In genomic region chr3:163953526-163953925, GRCh38 we compare ENCODE assay signal across 16 cellular contexts.
DNase-seq lines count a peak whose midpoint lies in the region; ATAC-seq and TF ChIP-seq lines count a peak whose summit lies in the region.
"Had no signal": no experiment of that assay in that cellular context is flagged by ENCODE, and none has a peak within 500 bp of the region (broad histone marks: within the 10 kb centered on the region; RNA-seq: fewer than 3 reads in every experiment).

No MANE protein-coding gene starts in this region.

- no peaks in the 10 kb centered on the region for H3K9me3 Mint-ChIP-seq in endodermal cell

- H3K4me3 Mint-ChIP-seq in endodermal cell, result no peak overlapping the region
- H3K4me3 Mint-ChIP-seq: B cell; CD4-positive, alpha-beta T cell; HFFc6 had no signal

- H3K18ac ChIP-seq in mesenchymal stem cell (ENCODE audit: low read depth in 1 of 2, low read length in 2 of 2), result no peak overlapping the region

- no peak overlapping the region for H3K4ac ChIP-seq in mesenchymal stem cell (ENCODE audit: low read depth in 1 of 2, low read length in 2 of 2)

- intact Hi-C loops in upper lobe of right lung (cut with DNase I) (no loop called here), left colon (cut with DNase I, micrococcal nuclease) (no loop called here)

- H3K4me3 ChIP-seq in endodermal cell (ENCODE audit: low read length) (no peak overlapping the region), mesenchymal stem cell (ENCODE audit: insufficient read depth in 1 of 2, low read depth in 1 of 2, low read length in 2 of 2) (no peak overlapping the region), upper lobe of right lung (no peak overlapping the region)
- H3K4me3 ChIP-seq: GM12878 had no signal

- no peak overlapping the region for H2BK12ac ChIP-seq in mesenchymal stem cell (ENCODE audit: low read length in 2 of 2)

- no peak overlapping the region for H2BK5ac ChIP-seq in mesenchymal stem cell (ENCODE audit: low read depth, low read length, poor library complexity, severe bottlenecking)

- H2AFZ ChIP-seq in mesenchymal stem cell (ENCODE audit: low read depth, low read length), result no peak overlapping the region

- H3K27me3 Mint-ChIP-seq in endodermal cell (ENCODE audit: insufficient read depth), result no peaks in the 10 kb centered on the region
- H3K27me3 Mint-ChIP-seq: B cell; CD4-positive, alpha-beta T cell had no signal

- H2AK5ac ChIP-seq in mesenchymal stem cell (ENCODE audit: low read length, severe bottlenecking), result no peak overlapping the region

- no peak overlapping the region for H3K14ac ChIP-seq in mesenchymal stem cell (ENCODE audit: low read length in 2 of 2)

- no peaks in the 10 kb centered on the region for H3K79me1 ChIP-seq in mesenchymal stem cell (replicated peaks; ENCODE audit: low read length, poor library complexity, severe bottlenecking)

- H2BK15ac ChIP-seq in mesenchymal stem cell (ENCODE audit: low read depth, poor library complexity, severe bottlenecking), result no peak overlapping the region

- no peaks in the 10 kb centered on the region for H3K4me1 ChIP-seq in endodermal cell (ENCODE audit: control insufficient read depth, insufficient read depth, low read length)
- H3K4me1 ChIP-seq in mesenchymal stem cell (ENCODE audit: control insufficient read depth, insufficient read depth, low read depth, low read length), result no peaks in the 10 kb centered on the region
- H3K4me1 ChIP-seq in upper lobe of right lung, result no peaks in the 10 kb centered on the region

- TF ChIP-seq CTCF in endodermal cell (conservative IDR thresholded peaks at IDR 0.05) (no peak), upper lobe of right lung (IDR thresholded peaks at IDR 0.05) (no peak)

- peak overlapping the region; percentile 2 for H4K91ac ChIP-seq in mesenchymal stem cell (ENCODE audit: low read length)

- H3K23ac ChIP-seq in mesenchymal stem cell (ENCODE audit: low read length in 2 of 2), result no peak overlapping the region

- WGBS in endodermal cell (ENCODE audit: insufficient coverage in 1 of 2, insufficient read length in 1 of 2), 2 experiments, result 69 to 95% methylated on average over 4 to 9 of the region's 9 CpGs
- 81% methylated on average over 9 of the region's 9 CpGs for WGBS in mesenchymal stem cell

- ATAC-seq in upper lobe of right lung (peak; percentile 42), left colon (no peak)
- ATAC-seq: GM12878, HepG2 had no signal

- H3K27ac ChIP-seq in endodermal cell (ENCODE audit: low read depth, low read length), result no peak overlapping the region
- no peak overlapping the region for H3K27ac ChIP-seq in mesenchymal stem cell (ENCODE audit: low read length, poor library complexity, severe bottlenecking)
- no peak overlapping the region for H3K27ac ChIP-seq in upper lobe of right lung

- no peaks in the 10 kb centered on the region for H3K4me1 Mint-ChIP-seq in endodermal cell
- H3K4me1 Mint-ChIP-seq: B cell had no signal

- no peaks in the 10 kb centered on the region for H3K27me3 ChIP-seq in endodermal cell (ENCODE audit: control insufficient read depth, insufficient read depth, low read length, poor library complexity, severe bottlenecking)
- H3K27me3 ChIP-seq in mesenchymal stem cell (ENCODE audit: control insufficient read depth in 1 of 2, insufficient read depth in 1 of 2, low read length in 2 of 2), result no peaks in the 10 kb centered on the region
- no peaks in the 10 kb centered on the region for H3K27me3 ChIP-seq in upper lobe of right lung

- H3K9ac ChIP-seq in endodermal cell (ENCODE audit: extremely low read depth, low read length, poor library complexity, severe bottlenecking) (no peak overlapping the region), mesenchymal stem cell (ENCODE audit: low read length) (no peak overlapping the region)

- no peaks in the 10 kb centered on the region for H3K36me3 Mint-ChIP-seq in endodermal cell (ENCODE audit: low read depth)

- H3K36me3 ChIP-seq in endodermal cell (ENCODE audit: control insufficient read depth, insufficient read depth, low read length) (no peaks in the 10 kb centered on the region), mesenchymal stem cell (ENCODE audit: control insufficient read depth in 1 of 2, insufficient read depth in 2 of 2, low read depth in 1 of 2, low read length in 2 of 2) (no peaks in the 10 kb centered on the region), upper lobe of right lung (no peaks in the 10 kb centered on the region)

- no peaks in the 10 kb centered on the region for H3K9me3 ChIP-seq in endodermal cell (ENCODE audit: control insufficient read depth, low read length)
- no peaks in the 10 kb centered on the region for H3K9me3 ChIP-seq in mesenchymal stem cell (ENCODE audit: control insufficient read depth, low read length)
- no peaks in the 10 kb centered on the region for H3K9me3 ChIP-seq in upper lobe of right lung

- peak; percentile 15 for DNase-seq in NCI-H748 (lab: John Stamatoyannopoulos, UW; ENCODE audit: unreplicated experiment)
- no peak for DNase-seq in NCI-H748 treated with DMSO at 0.1 percent for 48 hours (lab: John Stamatoyannopoulos, UW)
- DNase-seq in endodermal cell, result peak; percentile 35
- DNase-seq in mesenchymal stem cell, result no peak
- DNase-seq in upper lobe of right lung, result no peak
- DNase-seq in NCI-H2029 treated with DMSO at 0.1 percent for 48 hours (lab: John Stamatoyannopoulos, UW), result no peak
- DNase-seq in left colon, result no peak
- DNase-seq: C1 segment of cervical spinal cord; Calu3; CD4-positive, alpha-beta T cell; DMS79; HCEC 1CT; HFFc6 had no signal

- H2BK120ac ChIP-seq in mesenchymal stem cell (ENCODE audit: low read depth, low read length), result no peak overlapping the region

- H4K8ac ChIP-seq in mesenchymal stem cell (ENCODE audit: low read length), result no peak overlapping the region

- no peak overlapping the region for H3K27ac Mint-ChIP-seq in endodermal cell
- H3K27ac Mint-ChIP-seq: B cell; CD4-positive, alpha-beta T cell; HFFc6 had no signal

- no peak overlapping the region for H3K4me2 ChIP-seq in mesenchymal stem cell (ENCODE audit: low read length, poor library complexity, severe bottlenecking)

Comparison
In these comparisons a context has a peak if more than half of its experiments do, and no peak if none do; other contexts are left out.
1. DNase-seq: peak in NCI-H748 (single experiment) and endodermal cell (single experiment); none in NCI-H748 treated with DMSO at 0.1 percent for 48 hours (single experiment), mesenchymal stem cell (single experiment), upper lobe of right lung (single experiment), NCI-H2029 treated with DMSO at 0.1 percent for 48 hours (single experiment) and left colon (0 of 2).